19 cellular contexts compared by ENCODE assay signal in the genomic region with DNA sequence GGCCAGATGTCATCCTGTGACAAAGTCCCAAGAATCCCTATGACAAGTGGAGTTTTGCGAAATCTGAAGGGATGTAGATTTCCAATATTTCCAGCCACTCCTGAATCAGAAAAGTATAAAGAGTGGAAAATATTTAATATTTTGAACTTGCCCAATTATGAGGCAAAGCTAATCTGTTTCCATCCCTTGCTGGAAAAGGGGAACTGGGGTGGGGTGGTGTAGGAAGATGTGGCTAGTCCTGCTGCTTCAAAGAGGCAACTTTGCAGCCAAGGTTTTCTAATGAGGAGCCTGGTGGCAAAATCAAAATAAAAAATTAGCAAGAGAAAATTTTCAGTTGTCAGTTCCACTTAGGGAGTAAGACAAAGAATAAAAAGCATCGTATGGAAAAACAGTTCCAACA.
"Had no signal": no experiment of that assay in that cellular context is flagged by ENCODE, and none has a peak within 500 bp of the region (broad histone marks: within the 10 kb centered on the region; RNA-seq: fewer than 3 reads in every experiment).

No MANE protein-coding gene starts in this region.

- H3K9me3 Mint-ChIP-seq: activated naive CD8-positive, alpha-beta T cell treated with anti-CD3 and anti-CD28 coated beads, Interleukin-2, amount 50 U/mL, for 24 hours; activated T-helper 1 cell treated with anti-CD3 and anti-CD28 coated beads, Interleukin-12 subunit alpha, Interleukin-12 subunit beta, Interleukin-2, Interleukin-4 antibody, amounts not matched to agents 30 ng/mL and 10 ng/mL and 1 ng/mL, durations not matched to agents 14 hours and 24 hours and 36 hours; natural killer cell had no signal

- H3K36me3 Mint-ChIP-seq: natural killer cell had no signal

- H3K4me3 ChIP-seq: ascending aorta, esophagus squamous epithelium, tibial artery, uterus had no signal

- H3K4me1 ChIP-seq: ascending aorta, tibial artery, uterus had no signal

- H3K4me3 Mint-ChIP-seq: activated CD8-positive, alpha-beta T cell treated with anti-CD3 and anti-CD28 coated beads, Interleukin-2, amount 10 ng/mL, durations not matched to agents 7 days and 5 days; activated naive CD8-positive, alpha-beta T cell treated with anti-CD3 and anti-CD28 coated beads, Interleukin-2, amount 50 U/mL, for 24 hours; activated T-helper 1 cell treated with anti-CD3 and anti-CD28 coated beads, Interleukin-12 subunit alpha, Interleukin-12 subunit beta, Interleukin-2, Interleukin-4 antibody, amounts not matched to agents 30 ng/mL and 10 ng/mL and 1 ng/mL, durations not matched to agents 14 hours and 24 hours and 36 hours; natural killer cell; WTC11 had no signal

- H3K27me3 Mint-ChIP-seq: progenitor cell of endocrine pancreas had no signal

- ATAC-seq: activated CD8-positive, alpha-beta T cell treated with anti-CD3 and anti-CD28 coated beads, Interleukin-2, amount 10 ng/mL, durations not matched to agents 7 days and 5 days; activated naive CD8-positive, alpha-beta T cell treated with anti-CD3 and anti-CD28 coated beads, Interleukin-2, amount 50 U/mL, for 24 hours; left cardiac atrium; natural killer cell; right cardiac atrium; WTC11 had no signal

- H3K27ac ChIP-seq: ascending aorta, esophagus squamous epithelium, foreskin keratinocyte, tibial artery, uterus had no signal

- H3K27ac Mint-ChIP-seq: activated CD8-positive, alpha-beta T cell treated with anti-CD3 and anti-CD28 coated beads, Interleukin-2, amount 10 ng/mL, durations not matched to agents 7 days and 5 days; activated naive CD8-positive, alpha-beta T cell treated with anti-CD3 and anti-CD28 coated beads, Interleukin-2, amount 50 U/mL, for 24 hours; activated T-helper 1 cell treated with anti-CD3 and anti-CD28 coated beads, Interleukin-12 subunit alpha, Interleukin-12 subunit beta, Interleukin-2, Interleukin-4 antibody, amounts not matched to agents 30 ng/mL and 10 ng/mL and 1 ng/mL, durations not matched to agents 14 hours and 24 hours and 36 hours; natural killer cell; progenitor cell of endocrine pancreas; WTC11 had no signal

- DNase-seq: activated CD4-positive, alpha-beta T cell treated with anti-CD3 and anti-CD28 coated beads for 48 hours; activated CD8-positive, alpha-beta memory T cell treated with anti-CD3 and anti-CD28 coated beads, Interleukin-2, amount 50 U/mL, for 48 hours; activated CD8-positive, alpha-beta T cell treated with anti-CD3 and anti-CD28 coated beads, Interleukin-2, amount 10 ng/mL, durations not matched to agents 7 days and 5 days; activated naive CD4-positive, alpha-beta T cell treated with Interleukin-2 at 50 U/mL for 16 hours; activated naive CD8-positive, alpha-beta T cell treated with anti-CD3 and anti-CD28 coated beads, Interleukin-2, amount 50 U/mL, for 24 hours; esophagus squamous epithelium; head of caudate nucleus; left cardiac atrium; natural killer cell; occipital lobe; right cardiac atrium; small intestine; tibial artery; uterus had no signal

- H3K36me3 ChIP-seq: ascending aorta, esophagus squamous epithelium, tibial artery, uterus had no signal

- H3K27me3 ChIP-seq: ascending aorta, esophagus squamous epithelium, foreskin keratinocyte, uterus had no signal

- H3K9me3 ChIP-seq: ascending aorta, esophagus squamous epithelium, tibial artery, uterus had no signal
